In the genomic region with DNA sequence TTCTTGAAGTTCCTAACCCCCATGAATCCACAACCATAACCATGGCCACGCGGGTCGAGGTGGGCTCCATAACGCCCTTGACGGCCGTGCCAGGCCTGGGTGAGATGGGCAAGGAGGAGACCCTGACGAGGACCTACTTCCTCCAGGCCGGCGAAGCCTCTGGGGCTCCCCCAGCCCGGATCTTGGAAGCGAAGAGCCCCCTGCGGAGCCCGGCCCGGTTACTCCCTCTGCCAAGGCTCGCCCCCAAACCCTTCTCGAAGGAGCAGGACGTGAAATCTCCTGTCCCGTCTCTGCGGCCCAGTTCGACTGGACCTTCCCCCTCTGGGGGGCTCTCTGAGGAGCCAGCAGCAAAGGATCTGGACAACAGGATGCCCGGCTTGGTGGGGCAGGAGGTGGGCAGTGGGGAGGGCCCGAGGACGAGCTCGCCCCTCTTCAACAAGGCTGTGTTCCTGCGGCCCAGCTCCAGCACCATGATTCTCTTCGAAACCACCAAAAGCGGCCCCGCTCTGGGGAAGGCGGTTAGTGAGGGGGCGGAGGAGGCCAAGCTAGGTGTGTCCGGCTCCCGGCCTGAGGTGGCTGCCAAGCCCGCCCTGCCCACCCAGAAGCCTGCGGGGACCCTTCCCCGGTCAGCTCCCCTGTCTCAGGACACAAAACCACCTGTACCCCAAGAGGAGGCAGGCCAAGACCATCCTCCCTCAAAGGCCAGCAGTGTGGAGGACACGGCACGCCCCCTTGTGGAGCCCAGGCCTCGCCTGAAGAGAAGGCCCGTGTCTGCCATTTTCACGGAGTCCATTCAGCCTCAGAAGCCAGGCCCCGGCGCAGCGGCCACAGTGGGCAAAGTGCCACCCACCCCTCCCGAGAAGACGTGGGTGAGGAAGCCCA, we compare ENCODE assay signal across 9 cellular contexts.
DNase-seq lines count a peak whose midpoint lies in the region; ATAC-seq and TF ChIP-seq lines count a peak whose summit lies in the region.
"Had no signal": no experiment of that assay in that cellular context is flagged by ENCODE, and none has a peak within 500 bp of the region (broad histone marks: within the 10 kb centered on the region; RNA-seq: fewer than 3 reads in every experiment).

No MANE protein-coding gene starts in this region.

- H3K4me1 Mint-ChIP-seq in natural killer cell: peaks cover 4% of the 10 kb centered on the region in 2 donors

- no peaks in the 10 kb centered on the region for H3K36me3 Mint-ChIP-seq in natural killer cell

- no peak overlapping the region for H3K4me3 Mint-ChIP-seq in natural killer cell

- no peaks in the 10 kb centered on the region for H3K9me3 Mint-ChIP-seq in natural killer cell

- intact Hi-C loops in natural killer cell (cut with micrococcal nuclease): no loop called here

- no peak overlapping the region for H3K27ac Mint-ChIP-seq in natural killer cell

- peak; percentile 68 for TF ChIP-seq CTCF in choroid plexus epithelial cell (conservative IDR thresholded peaks at IDR 0.05; ENCODE audit: low read depth, low read length)
- TF ChIP-seq CTCF in natural killer cell (IDR thresholded peaks at IDR 0.05): peak; percentile 8

- peaks cover 38 to 45% of the 10 kb centered on the region in 2 donors for H3K27me3 Mint-ChIP-seq in natural killer cell (ENCODE audit: low read depth in 2 of 2)

- no peak overlapping the region for H3K4me3 ChIP-seq in choroid plexus epithelial cell (ENCODE audit: low read depth, low read length)

- no peak for ATAC-seq in natural killer cell

- DNase-seq in Daoy (ENCODE audit: low read depth) (peak; percentile 74), M059J (ENCODE audit: low read depth) (peak; percentile 25), choroid plexus epithelial cell (ENCODE audit: low read depth) (peak; percentile 34), natural killer cell (no peak), NAMALWA (ENCODE audit: low spot score) (no peak), mucosa of gallbladder (ENCODE audit: low spot score) (no peak)
- no peak for DNase-seq in activated CD4-positive, CD25-positive, alpha-beta regulatory T cell (lab: John Stamatoyannopoulos, UW)
- DNase-seq in NK-92 treated with Interleukin-12 subunit alpha and Interleukin-12 subunit beta, amount 100 ng/mL, for 24 hours (lab: John Stamatoyannopoulos, UW): no peak
- DNase-seq: NCI-H1092 had no signal

Comparison
In these comparisons a context has a peak if more than half of its experiments do, and no peak if none do; other contexts are left out.
1. DNase-seq: peak in Daoy (single experiment), M059J (single experiment) and choroid plexus epithelial cell (single experiment); none in natural killer cell (single experiment), activated CD4-positive, CD25-positive, alpha-beta regulatory T cell (0 of 4), NAMALWA (single experiment), mucosa of gallbladder (single experiment) and NK-92 treated with Interleukin-12 subunit alpha and Interleukin-12 subunit beta, amount 100 ng/mL, for 24 hours (single experiment).